ENCODE assay signal across 8 cellular contexts in the genomic region with DNA sequence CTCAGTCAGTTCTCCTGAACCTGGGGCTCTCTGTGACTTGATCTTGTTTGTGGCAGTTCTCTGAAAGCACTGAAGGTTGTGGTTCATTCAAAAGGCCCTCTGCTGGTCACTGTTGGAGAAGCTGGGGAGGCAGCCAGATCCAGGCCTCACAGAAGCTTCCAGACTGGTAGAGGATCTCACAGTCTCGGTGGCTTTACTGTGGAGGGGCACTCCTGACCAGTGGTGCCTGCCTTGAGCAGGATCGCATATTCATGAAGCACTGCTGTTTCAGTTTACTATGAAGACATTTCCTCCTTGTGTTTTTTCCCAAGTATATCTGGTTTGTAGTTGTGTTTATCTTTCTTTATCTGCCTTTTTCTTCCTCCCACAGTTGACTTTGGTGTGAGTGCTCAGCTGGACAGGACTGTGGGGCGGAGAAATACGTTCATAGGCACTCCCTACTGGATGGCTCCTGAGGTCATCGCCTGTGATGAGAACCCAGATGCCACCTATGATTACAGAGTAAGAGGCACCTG.
DNase-seq lines count a peak whose midpoint lies in the region; ATAC-seq and TF ChIP-seq lines count a peak whose summit lies in the region.

No MANE protein-coding gene starts in this region.

- no peak for TF ChIP-seq POLR2A in Peyer's patch (IDR thresholded peaks at IDR 0.05)
- no peak for TF ChIP-seq POLR2A in suprapubic skin (IDR thresholded peaks at IDR 0.05)

- H3F3A ChIP-seq in neural progenitor cell (ENCODE audit: low read depth), result no peaks in the 10 kb centered on the region

- ATAC-seq in GM19035 (IDR thresholded peaks at IDR 0.05; ENCODE audit: unreplicated experiment) (peak; percentile 79), HG03460 (IDR thresholded peaks at IDR 0.05; ENCODE audit: unreplicated experiment) (peak; percentile 56)

- H4K20me1 ChIP-seq in neural progenitor cell (ENCODE audit: low read depth), result peaks cover 12% of the 10 kb centered on the region

- H3K9ac ChIP-seq in neural progenitor cell, result no peak overlapping the region

- no peak overlapping the region for H3K4me2 ChIP-seq in neural progenitor cell

- no peak overlapping the region for H2AFZ ChIP-seq in neural progenitor cell (replicated peaks)

- H3K27me3 ChIP-seq in Peyer's patch (no peaks in the 10 kb centered on the region), neural progenitor cell (no peaks in the 10 kb centered on the region), suprapubic skin (no peaks in the 10 kb centered on the region)

- H3K27ac Mint-ChIP-seq in neural progenitor cell, result peak overlapping the region; percentile 83

- TF ChIP-seq CTCF in Peyer's patch (IDR thresholded peaks at IDR 0.05) (peak; percentile 11 to 77 (median 72)), neural progenitor cell (IDR thresholded peaks at IDR 0.05) (peak; percentile 71), suprapubic skin (IDR thresholded peaks at IDR 0.05) (peak; percentile 64 to 67)

- peaks cover 37% of the 10 kb centered on the region for H3K36me3 Mint-ChIP-seq in neural progenitor cell

- peaks cover 9% of the 10 kb centered on the region for H3K79me2 ChIP-seq in neural progenitor cell (ENCODE audit: low read depth)

- peaks cover 0 to 27% (median 0%) of the 10 kb centered on the region in 3 donors for H3K36me3 ChIP-seq in Peyer's patch
- H3K36me3 ChIP-seq in neural progenitor cell, result peaks cover 17% of the 10 kb centered on the region
- peaks cover 39% of the 10 kb centered on the region for H3K36me3 ChIP-seq in suprapubic skin

- H3K27me3 Mint-ChIP-seq in neural progenitor cell (ENCODE audit: insufficient read depth, low read depth), result no peaks in the 10 kb centered on the region

- DNase-seq in C1 segment of cervical spinal cord (lab: John Stamatoyannopoulos, UW), result peak in 12 of 14 donors; percentile 46 to 81 (median 72)
- peak; percentile 62 to 88 (median 68) for DNase-seq in Peyer's patch
- peak; percentile 28 for DNase-seq in activated T-helper 1 cell treated with Interleukin-2 at 50 U/mL for 16 hours (ENCODE audit: low read depth)
- DNase-seq in fibroblast of peridontal ligament (ENCODE audit: extremely low read depth), result peak; percentile 79
- peak; percentile 66 for DNase-seq in neural progenitor cell (ENCODE audit: low spot score)
- DNase-seq in suprapubic skin (ENCODE audit: low spot score in 2 of 2), result peak in 1 of 2 donors; percentile 76

- H3K4me1 Mint-ChIP-seq in neural progenitor cell, result peaks cover 7% of the 10 kb centered on the region

- no peaks in the 10 kb centered on the region for H3K9me3 Mint-ChIP-seq in neural progenitor cell

- H3K27ac ChIP-seq in Peyer's patch (peak overlapping the region in 1 of 4 donors; percentile 19), neural progenitor cell (no peak overlapping the region), suprapubic skin (no peak overlapping the region)

- 68% methylated on average over 5 of the region's 5 CpGs for WGBS in suprapubic skin

- H3K9me3 ChIP-seq in Peyer's patch, result no peaks in the 10 kb centered on the region
- H3K9me3 ChIP-seq in neural progenitor cell (ENCODE audit: low read depth), result no peaks in the 10 kb centered on the region
- H3K9me3 ChIP-seq in suprapubic skin, result no peaks in the 10 kb centered on the region

- no peak overlapping the region for H3K4me3 ChIP-seq in Peyer's patch
- H3K4me3 ChIP-seq in neural progenitor cell, result no peak overlapping the region
- H3K4me3 ChIP-seq in suprapubic skin, result no peak overlapping the region

- H3K4me1 ChIP-seq in Peyer's patch, result peaks cover 0 to 21% (median 0%) of the 10 kb centered on the region in 4 donors
- no peaks in the 10 kb centered on the region for H3K4me1 ChIP-seq in neural progenitor cell
- peaks cover 22% of the 10 kb centered on the region for H3K4me1 ChIP-seq in suprapubic skin

- no peak for TF ChIP-seq EP300 in suprapubic skin (IDR thresholded peaks at IDR 0.05)

- H3K4me3 Mint-ChIP-seq in neural progenitor cell, result no peak overlapping the region
